26 cellular contexts compared by ENCODE assay signal in the genomic region with DNA sequence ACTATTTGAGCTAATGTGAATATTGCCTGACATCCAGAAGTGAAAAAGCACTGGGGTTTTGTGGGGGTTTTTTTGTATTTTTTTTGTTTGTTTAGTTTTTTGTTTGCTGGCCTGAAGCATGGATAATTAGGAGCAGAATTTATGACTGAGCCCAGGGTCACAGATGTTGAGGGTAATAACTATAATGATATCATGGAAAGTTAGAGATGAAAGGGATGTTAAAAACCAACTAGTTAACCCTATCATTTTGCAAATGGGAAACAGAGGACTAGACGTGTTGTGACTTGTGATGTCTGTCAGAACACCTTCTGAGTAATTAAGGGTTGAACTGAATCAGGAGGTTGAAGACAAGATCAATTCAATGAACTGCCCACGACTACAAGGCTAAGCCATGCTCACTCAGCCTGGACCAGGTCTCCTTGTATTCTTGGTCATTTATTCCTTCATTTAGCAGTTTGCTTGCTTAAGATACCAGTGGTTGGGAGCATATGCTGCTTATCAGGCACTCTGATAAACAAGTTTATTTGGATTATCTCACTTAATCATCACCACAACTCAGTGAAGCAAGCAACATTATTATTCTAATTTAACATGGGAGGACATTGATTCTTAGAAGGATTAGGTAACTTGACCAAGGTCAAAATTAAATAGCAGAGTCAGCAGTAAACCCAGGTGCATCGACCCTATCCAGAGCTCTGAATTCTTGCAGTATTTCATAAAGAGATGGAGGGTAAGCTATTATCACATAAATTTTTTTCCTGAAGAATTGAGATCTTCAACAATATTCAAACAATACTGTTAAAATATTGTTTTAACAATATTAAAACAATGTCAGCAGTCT.
DNase-seq lines count a peak whose midpoint lies in the region; ATAC-seq and TF ChIP-seq lines count a peak whose summit lies in the region.
"Had no signal": no experiment of that assay in that cellular context is flagged by ENCODE, and none has a peak within 500 bp of the region (broad histone marks: within the 10 kb centered on the region; RNA-seq: fewer than 3 reads in every experiment).

No MANE protein-coding gene starts in this region.

- H3K9ac ChIP-seq in mammary epithelial cell (ENCODE audit: insufficient read depth, low read length), result no peak overlapping the region
- no peak overlapping the region for H3K9ac ChIP-seq in parathyroid adenoma

- H3K27ac Mint-ChIP-seq in naive thymus-derived CD4-positive, alpha-beta T cell, result no peak overlapping the region

- dilution Hi-C loops in mammary epithelial cell (cut with HindIII; ENCODE audit: low sequenced_read_pairs), result no loop called here

- CTCF ChIA-PET in mammary epithelial cell (lab: Charles Lee; ENCODE audit: low non-redundant PET), result no interaction called here
- CTCF ChIA-PET in GM10248 (lab: Yijun Ruan, JAX), result no interaction called here
- CTCF ChIA-PET in naive thymus-derived CD4-positive, alpha-beta T cell (lab: Charles Lee), result no interaction called here

- no peak overlapping the region for H3K4me3 Mint-ChIP-seq in naive thymus-derived CD4-positive, alpha-beta T cell
- H3K4me3 Mint-ChIP-seq: IgD-negative memory B cell; stimulated activated memory B cell treated with anti-CD40 and anti-IgM and Interleukin-4, amounts not matched to agents 10 μg/mL and 1 μg/mL and 100 μg/mL, for 72 hours; T-helper 17 cell had no signal

- 83% methylated on average over 3 of the region's 3 CpGs for WGBS in mammary epithelial cell (ENCODE audit: low coverage, missing lambda C conversion rate)

- H3K27ac ChIP-seq in mammary epithelial cell (ENCODE audit: insufficient read depth, low read depth, low read length), result no peak overlapping the region
- no peak overlapping the region for H3K27ac ChIP-seq in parathyroid adenoma
- H3K27ac ChIP-seq in naive thymus-derived CD4-positive, alpha-beta T cell (ENCODE audit: low read depth, low read length), result no peak overlapping the region
- H3K27ac ChIP-seq: HL-60, ovary, SJSA1 had no signal

- no peak overlapping the region for H3K4me3 ChIP-seq in mammary epithelial cell (replicated peaks in 1 of 3; ENCODE audit: insufficient read depth in 1 of 3, low read depth in 2 of 3, low read length in 3 of 3)
- no peak overlapping the region for H3K4me3 ChIP-seq in parathyroid adenoma (ENCODE audit: low read depth, low read length)
- no peak overlapping the region for H3K4me3 ChIP-seq in naive thymus-derived CD4-positive, alpha-beta T cell (ENCODE audit: low read length)
- H3K4me3 ChIP-seq: ovary, SJSA1, thoracic aorta had no signal

- H3K27me3 ChIP-seq in mammary epithelial cell (ENCODE audit: insufficient read depth, low read length) (no peaks in the 10 kb centered on the region), parathyroid adenoma (ENCODE audit: control insufficient read depth, insufficient read depth, low read length) (no peaks in the 10 kb centered on the region)
- no peaks in the 10 kb centered on the region for H3K27me3 ChIP-seq in naive thymus-derived CD4-positive, alpha-beta T cell (ENCODE audit: control insufficient read depth in 2 of 2, insufficient read depth in 2 of 2, low read length in 2 of 2)
- H3K27me3 ChIP-seq: ovary, SJSA1 had no signal

- no peak for TF ChIP-seq CTCF in mammary epithelial cell (conservative IDR thresholded peaks at IDR 0.05 in 1 of 2, IDR thresholded peaks at IDR 0.05 in 1 of 2; ENCODE audit: extremely low read depth in 1 of 2, insufficient read depth in 1 of 2, low read depth in 1 of 2, low read length in 2 of 2)
- TF ChIP-seq CTCF in parathyroid adenoma (IDR thresholded peaks at IDR 0.05), result no peak
- TF ChIP-seq CTCF in GM10248 (IDR thresholded peaks at IDR 0.05; ENCODE audit: control extremely low read depth, extremely low read depth, low read depth, missing control alignments), result no peak

- no peaks in the 10 kb centered on the region for H4K20me1 ChIP-seq in mammary epithelial cell (ENCODE audit: insufficient read depth, low read length)

- peak overlapping the region; percentile 24 for H3K4me2 ChIP-seq in mammary epithelial cell (ENCODE audit: insufficient read depth, low read depth, low read length)
- H3K4me2 ChIP-seq in parathyroid adenoma (ENCODE audit: low read length), result no peak overlapping the region

- no peaks in the 10 kb centered on the region for H3K36me3 Mint-ChIP-seq in naive thymus-derived CD4-positive, alpha-beta T cell
- H3K36me3 Mint-ChIP-seq: IgD-negative memory B cell; stimulated activated memory B cell treated with anti-CD40 and anti-IgM and Interleukin-4, amounts not matched to agents 10 μg/mL and 1 μg/mL and 100 μg/mL, for 72 hours had no signal

- H3K4me1 ChIP-seq in mammary epithelial cell (ENCODE audit: insufficient read depth, low read length) (peaks cover 4% of the 10 kb centered on the region), parathyroid adenoma (no peaks in the 10 kb centered on the region)
- H3K4me1 ChIP-seq in naive thymus-derived CD4-positive, alpha-beta T cell (ENCODE audit: control insufficient read depth in 2 of 2, insufficient read depth in 2 of 2, low read length in 2 of 2), result no peaks in the 10 kb centered on the region
- H3K4me1 ChIP-seq: SJSA1 had no signal

- H3K79me2 ChIP-seq in mammary epithelial cell (ENCODE audit: insufficient read depth, low read length) (no peaks in the 10 kb centered on the region), parathyroid adenoma (no peaks in the 10 kb centered on the region)

- H2AFZ ChIP-seq in mammary epithelial cell (ENCODE audit: low read depth, low read length), result no peak overlapping the region
- H2AFZ ChIP-seq in parathyroid adenoma, result peak overlapping the region; percentile 5

- POLR2A ChIA-PET in GM10248 (lab: Yijun Ruan, JAX), result no interaction called here
- POLR2A ChIA-PET in naive thymus-derived CD4-positive, alpha-beta T cell (lab: Charles Lee), result interaction anchor here (1.5 kb wide), 1 partner anchor 14 kb away, joined by 5 read pairs; no protein-coding TSS in a partner anchor

- peaks cover 0 to 7% (median 0%) of the 10 kb centered on the region in 5 donors for H3K27me3 Mint-ChIP-seq in naive thymus-derived CD4-positive, alpha-beta T cell
- H3K27me3 Mint-ChIP-seq: IgD-negative memory B cell had no signal

- H3K9me3 ChIP-seq in mammary epithelial cell (replicated peaks; ENCODE audit: insufficient read depth, low read length), result no peaks in the 10 kb centered on the region
- H3K9me3 ChIP-seq in parathyroid adenoma (ENCODE audit: control insufficient read depth, low read length), result no peaks in the 10 kb centered on the region
- no peaks in the 10 kb centered on the region for H3K9me3 ChIP-seq in naive thymus-derived CD4-positive, alpha-beta T cell (ENCODE audit: control insufficient read depth in 2 of 3, low read length in 3 of 3)
- H3K9me3 ChIP-seq: ovary, SJSA1, thoracic aorta had no signal

- ATAC-seq in HG02759 (IDR thresholded peaks at IDR 0.05; ENCODE audit: unreplicated experiment), result peak; percentile 28
- no peak for ATAC-seq in naive thymus-derived CD4-positive, alpha-beta T cell
- ATAC-seq: left ventricle myocardium superior; Panc1; sciatic nerve; stimulated activated memory B cell treated with anti-CD40 and anti-IgM and Interleukin-4, amounts not matched to agents 10 μg/mL and 1 μg/mL and 100 μg/mL, for 72 hours; T-helper 17 cell had no signal

- peaks cover 0 to 11% (median 0%) of the 10 kb centered on the region in 11 donors for H3K9me3 Mint-ChIP-seq in naive thymus-derived CD4-positive, alpha-beta T cell

- DNase-seq in NCI-H146 treated with DMSO at 0.1 percent for 48 hours (lab: John Stamatoyannopoulos, UW; ENCODE audit: unreplicated experiment), result peak; percentile 88
- DNase-seq in mammary epithelial cell, result peak; percentile 39
- no peak for DNase-seq in GM10248 (ENCODE audit: extremely low spot score)
- DNase-seq in naive thymus-derived CD4-positive, alpha-beta T cell, result no peak
- no peak for DNase-seq in stimulated activated CD4-positive, alpha-beta T cell treated with anti-CD3 and anti-CD28 coated beads, Interleukin-4, amount 100 ng/mL, for 4 hours
- DNase-seq: activated CD4-positive, alpha-beta T cell treated with anti-CD3 and anti-CD28 coated beads, Interleukin-2, amount 50 U/mL, for 48 hours; activated naive CD4-positive, alpha-beta T cell treated with Interleukin-2 at 50 U/mL for 16 hours; activated T-cell treated with anti-CD3 and anti-CD28 coated beads for 4 hours; AML-193; anterior cingulate cortex; effector memory CD4-positive, alpha-beta T cell; glutamatergic neuron; H7; left ventricle myocardium superior; NCI-H82; ovary; T-helper 17 cell had no signal

- intact Hi-C loops in mammary epithelial cell (cut with micrococcal nuclease), result no loop called here
- intact Hi-C loops in naive thymus-derived CD4-positive, alpha-beta T cell (cut with micrococcal nuclease), result no loop called here

- no peaks in the 10 kb centered on the region for H3K36me3 ChIP-seq in mammary epithelial cell (ENCODE audit: insufficient read depth, low read length)
- no peaks in the 10 kb centered on the region for H3K36me3 ChIP-seq in parathyroid adenoma (ENCODE audit: control insufficient read depth, insufficient read depth, low read length)
- H3K36me3 ChIP-seq in naive thymus-derived CD4-positive, alpha-beta T cell (ENCODE audit: control insufficient read depth in 2 of 3, insufficient read depth in 3 of 3, low read length in 3 of 3), result no peaks in the 10 kb centered on the region
- H3K36me3 ChIP-seq: ovary, SJSA1, thoracic aorta had no signal

- BruUV-seq in mammary epithelial cell (replicated peaks; lab: Mats Ljungman, UMichigan), result no TSS peak

- peaks cover 0 to 8% (median 0%) of the 10 kb centered on the region in 7 donors for H3K4me1 Mint-ChIP-seq in naive thymus-derived CD4-positive, alpha-beta T cell

- in situ Hi-C loops in mammary epithelial cell (cut with MboI; ENCODE audit: low sequenced_read_pairs in 2 of 2), result no loop called here

Comparison
In these comparisons a context has a peak if more than half of its experiments do, and no peak if none do; other contexts are left out.
1. DNase-seq: peak in NCI-H146 treated with DMSO at 0.1 percent for 48 hours (single experiment) and mammary epithelial cell (single experiment); none in GM10248 (single experiment), naive thymus-derived CD4-positive, alpha-beta T cell (0 of 9) and stimulated activated CD4-positive, alpha-beta T cell treated with anti-CD3 and anti-CD28 coated beads, Interleukin-4, amount 100 ng/mL, for 4 hours (0 of 2).